1 cellular context compared by ENCODE assay signal in genomic region chr22:24298478-24299155, GRCh38. TPM values are rescaled to one million over a fixed set of nuclear protein-coding genes. Genes with fewer than 3 reads are reported as not detected.
"Had no signal": no experiment of that assay in that cellular context is flagged by ENCODE, and none has a peak within 500 bp of the region (broad histone marks: within the 10 kb centered on the region; RNA-seq: fewer than 3 reads in every experiment).

No MANE protein-coding gene starts in this region.

RNA-seq across cellular contexts. Expression of gene GGT5, which starts 53.7 kb away (rescaled TPM):
- total RNA-seq: progenitor cell of endocrine pancreas had no signal
